In genomic region chr20:3209023-3209945, GRCh38 we compare ENCODE assay signal across 8 cellular contexts. TPM values are rescaled to one million over a fixed set of nuclear protein-coding genes. Genes with fewer than 3 reads are reported as not detected.
DNase-seq lines count a peak whose midpoint lies in the region; ATAC-seq and TF ChIP-seq lines count a peak whose summit lies in the region.

Gene ITPA (plus strand): TSS chr20:3209498. CDS start chr20:3209552, 54 bp downstream.

- intact Hi-C loops in tibial artery (cut with DNase I; ENCODE audit: low total_unique reads) = no loop called here

- ATAC-seq in omental fat pad (ENCODE audit: low FRiP score) = peak; percentile 24

- H3K36me3 ChIP-seq in tibial artery = peaks cover 0 to 14% (median 9%) of the 10 kb centered on the region in 3 donors

- H3K4me3 ChIP-seq in tibial artery = peak within 1 kb of the TSS; percentile 92 to 96

- peak within 1 kb of the TSS; percentile 81 to 90 for H3K27ac ChIP-seq in tibial artery

- TF ChIP-seq POLR2A in Raji (IDR thresholded peaks at IDR 0.05; ENCODE audit: insufficient read depth, low read depth, low read length) = peak; percentile 75

- no peaks in the 10 kb centered on the region for H3K9me3 ChIP-seq in tibial artery

- no peak for TF ChIP-seq CTCF in omental fat pad (IDR thresholded peaks at IDR 0.05)
- no peak for TF ChIP-seq CTCF in tibial artery (IDR thresholded peaks at IDR 0.05)

- peaks cover 0 to 17% (median 6%) of the 10 kb centered on the region in 4 donors for H3K4me1 ChIP-seq in tibial artery

- in situ Hi-C loops in G401 (cut with HindIII; ENCODE audit: low sequenced_read_pairs) = no loop called here

- H3K27me3 ChIP-seq in tibial artery = no peaks in the 10 kb centered on the region

- peak; percentile 65 for DNase-seq in G401 (ENCODE audit: low spot score)
- DNase-seq in HK-2 (ENCODE audit: unreplicated experiment) = peak; percentile 71
- peak; percentile 62 for DNase-seq in activated naive CD4-positive, alpha-beta T cell treated with anti-CD3 and anti-CD28 coated beads, Interleukin-2, amount 50 U/mL, for 16 hours
- DNase-seq in glomerular visceral epithelial cell (ENCODE audit: extremely low spot score) = peak; percentile 45
- no peak for DNase-seq in omental fat pad (ENCODE audit: low spot score)
- peak in 1 of 2 donors; percentile 32 for DNase-seq in tibial artery
- no peak for DNase-seq in cortex of kidney (lab: John Stamatoyannopoulos, UW)

RNA-seq across cellular contexts. Expression of gene ITPA, which starts in this region (rescaled TPM):
- total RNA-seq in G401 (2014; rRNA removed; shearing (Covaris generic)) = 78.9 and 91.6 TPM in 2 replicates
- 10 to 100 TPM; 32.0 to 42.9 (median 35.7) TPM for total RNA-seq in omental fat pad

Comparison
In these comparisons a context has a peak if more than half of its experiments do, and no peak if none do; other contexts are left out.
1. DNase-seq: peak in G401 (single experiment), HK-2 (single experiment), activated naive CD4-positive, alpha-beta T cell treated with anti-CD3 and anti-CD28 coated beads, Interleukin-2, amount 50 U/mL, for 16 hours (single experiment) and glomerular visceral epithelial cell (single experiment); none in omental fat pad (single experiment) and cortex of kidney (single experiment).